In the genomic region with DNA sequence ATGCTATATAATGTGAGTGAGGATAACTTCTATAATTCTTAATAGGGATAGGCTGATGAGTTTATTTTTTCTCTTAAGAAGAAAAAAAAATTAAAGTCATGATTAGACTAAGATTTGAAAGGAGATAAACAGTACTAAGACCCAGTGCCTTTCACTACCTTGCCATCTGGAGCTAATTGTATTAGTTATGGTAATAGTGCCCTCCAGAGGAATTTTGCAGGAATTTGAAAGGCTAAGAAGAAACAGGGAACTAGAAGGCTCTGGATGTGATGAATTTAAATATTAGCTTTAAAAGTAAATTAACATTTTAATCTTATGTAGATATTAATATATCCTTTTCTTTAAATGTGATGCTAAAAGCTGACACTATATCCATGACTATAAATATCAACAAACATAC, we compare ENCODE assay signal across 8 cellular contexts.
A peak's percentile ranks its signal among the peaks of the same experiment; 100 is the strongest.
DNase-seq lines count a peak whose midpoint lies in the region; ATAC-seq and TF ChIP-seq lines count a peak whose summit lies in the region.

No MANE protein-coding gene starts in this region.

- H3K27me3 ChIP-seq in GM06990 (replicated peaks; ENCODE audit: control insufficient read depth, insufficient read depth, low read length) = no peaks in the 10 kb centered on the region

- H3K4me3 ChIP-seq in GM06990 (replicated peaks; ENCODE audit: low read depth, low read length) = no peak overlapping the region

- ATAC-seq in GM18511 (IDR thresholded peaks at IDR 0.05; ENCODE audit: unreplicated experiment) = no peak

- peak; percentile 24 for TF ChIP-seq CTCF in GM06990 (IDR thresholded peaks at IDR 0.05; ENCODE audit: insufficient read depth, low read length, poor library complexity, severe bottlenecking)

- DNase-seq in GM06990 (ENCODE audit: extremely low read depth, insufficient read length) (no peak), NCI-H1105 (lab: John Stamatoyannopoulos, UW) (peak; percentile 44), amniotic epithelial cell (ENCODE audit: low read depth) (peak; percentile 32), left kidney (ENCODE audit: low read depth, low spot score) (peak; percentile 70), AG08396 (ENCODE audit: low spot score) (no peak), GOT3 (lab: John Stamatoyannopoulos, UW) (no peak)
- DNase-seq in stimulated activated CD4-positive, alpha-beta T cell treated with anti-CD3 and anti-CD28 coated beads, Interleukin-1b, Interleukin-23, amount 100 ng/mL, for 48 hours = no peak

- no peaks in the 10 kb centered on the region for H3K36me3 ChIP-seq in GM06990 (ENCODE audit: control insufficient read depth, insufficient read depth, low read length)

Comparison
In these comparisons a context has a peak if more than half of its experiments do, and no peak if none do; other contexts are left out.
1. DNase-seq: peak in NCI-H1105 (single experiment), amniotic epithelial cell (single experiment) and left kidney (single experiment); none in GM06990 (single experiment), AG08396 (single experiment), GOT3 (single experiment) and stimulated activated CD4-positive, alpha-beta T cell treated with anti-CD3 and anti-CD28 coated beads, Interleukin-1b, Interleukin-23, amount 100 ng/mL, for 48 hours (single experiment).